ENCODE assay signal across 19 cellular contexts in genomic region chr1:73980324-73981040, GRCh38.
A peak's percentile ranks its signal among the peaks of the same experiment; 100 is the strongest.
DNase-seq lines count a peak whose midpoint lies in the region; ATAC-seq, FAIRE-seq and TF ChIP-seq lines count a peak whose summit lies in the region.
"Had no signal": no experiment of that assay in that cellular context is flagged by ENCODE, and none has a peak within 500 bp of the region (broad histone marks: within the 10 kb centered on the region; RNA-seq: fewer than 3 reads in every experiment).

No MANE protein-coding gene starts in this region.

- DNase-seq in Caki2 (ENCODE audit: low read depth) (peak; percentile 69), LoVo (ENCODE audit: low spot score) (peak; percentile 55), globus pallidus (ENCODE audit: low spot score) (peak; percentile 66), pancreas (no peak), epidermal melanocyte (ENCODE audit: insufficient read length, low spot score) (no peak), amniotic stem cell (lab: John Stamatoyannopoulos, UW) (no peak)
- DNase-seq: activated CD8-positive, alpha-beta T cell treated with anti-CD3 and anti-CD28 coated beads for 36 hours; activated naive CD8-positive, alpha-beta T cell treated with anti-CD3 and anti-CD28 coated beads for 36 hours; activated T-cell treated with anti-CD3 and anti-CD28 coated beads, Interleukin-2, amount 50 U/mL, for 4 hours; HCEC 1CT; NCI-H1694 treated with DMSO at 0.1 percent for 48 hours; NCI-H2227 treated with DMSO at 0.1 percent for 48 hours; NK-92 treated with Interleukin-12 subunit alpha and Interleukin-12 subunit beta, amount 100 ng/mL, for 24 hours; ovary had no signal

- H3K36me3 ChIP-seq in pancreas, result no peaks in the 10 kb centered on the region
- H3K36me3 ChIP-seq: ovary had no signal

- no peak overlapping the region for H3K27ac ChIP-seq in pancreas
- H3K27ac ChIP-seq: ovary had no signal

- H3K9me3 ChIP-seq in pancreas, result no peaks in the 10 kb centered on the region
- H3K9me3 ChIP-seq: ovary had no signal

- no peaks in the 10 kb centered on the region for H3K27me3 ChIP-seq in pancreas
- H3K27me3 ChIP-seq: ovary had no signal

- intact Hi-C loops in pancreas (cut with DNase I), result no loop called here

- H3K4me3 ChIP-seq in pancreas, result no peak overlapping the region
- H3K4me3 ChIP-seq: ovary had no signal

- ATAC-seq in pancreas, result peak in 3 of 4 donors; percentile 11 to 65 (median 32)
- no peak for ATAC-seq in GM18505 (IDR thresholded peaks at IDR 0.05; ENCODE audit: unreplicated experiment)
- ATAC-seq in GM18520 (IDR thresholded peaks at IDR 0.05; ENCODE audit: unreplicated experiment), result no peak
- ATAC-seq: activated CD8-positive, alpha-beta T cell treated with anti-CD3 and anti-CD28 coated beads for 36 hours; activated T-cell treated with anti-CD3 and anti-CD28 coated beads, Interleukin-2, amount 50 U/mL, for 4 hours; esophagus mucosa had no signal

- no peaks in the 10 kb centered on the region for H3K4me1 ChIP-seq in pancreas

- no peak for FAIRE-seq in pancreas (lab: Jason Lieb, UNC)
- FAIRE-seq: HTR-8/SVneo, keratinocyte had no signal

- no peak for TF ChIP-seq POLR2A in GM18505 (IDR thresholded peaks at IDR 0.05; ENCODE audit: borderline replicate concordance, extremely low read depth, insufficient read depth, insufficient read length)

- in situ Hi-C loops in Caki2 (cut with HindIII; ENCODE audit: low pct_unique_long_range_greater_than_20kb, low sequenced_read_pairs), result no loop called here

- TF ChIP-seq CTCF in pancreas (IDR thresholded peaks at IDR 0.05), result no peak

- WGBS in pancreas, 2 donors, result 25 to 30% methylated on average over 3 of the region's 3 CpGs

Comparison
In these comparisons a context has a peak if more than half of its experiments do, and no peak if none do; other contexts are left out.
1. DNase-seq: peak in Caki2 (single experiment), LoVo (single experiment) and globus pallidus (single experiment); none in pancreas (0 of 6), epidermal melanocyte (single experiment) and amniotic stem cell (single experiment).
2. ATAC-seq: peak in pancreas (3 of 4); none in GM18505 (single experiment) and GM18520 (single experiment).